In the genomic region with DNA sequence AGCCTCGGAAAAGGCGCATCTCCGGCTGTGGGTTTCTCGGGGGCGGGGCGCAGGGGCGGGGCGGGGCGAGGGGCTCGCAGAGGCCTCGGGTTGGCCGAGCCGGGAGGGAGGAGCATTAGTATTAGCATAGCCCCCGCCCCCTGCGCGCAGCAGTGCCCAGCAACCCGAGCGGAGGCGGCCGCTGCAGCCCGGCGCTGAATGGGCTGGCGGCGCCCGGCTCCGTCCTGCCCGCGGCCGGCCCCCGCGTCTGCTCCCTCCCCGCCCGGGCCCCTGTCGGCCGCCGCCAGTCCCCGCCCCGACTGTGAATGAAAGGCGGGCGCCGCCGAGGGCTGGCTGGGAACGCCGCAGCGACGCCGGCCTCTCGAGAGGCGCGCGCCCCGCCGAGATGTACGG, we compare ENCODE assay signal across 8 cellular contexts. TPM values are rescaled to one million over a fixed set of nuclear protein-coding genes. Genes with fewer than 3 reads are reported as not detected.
DNase-seq lines count a peak whose midpoint lies in the region; ATAC-seq and TF ChIP-seq lines count a peak whose summit lies in the region.

A gene with protein sequence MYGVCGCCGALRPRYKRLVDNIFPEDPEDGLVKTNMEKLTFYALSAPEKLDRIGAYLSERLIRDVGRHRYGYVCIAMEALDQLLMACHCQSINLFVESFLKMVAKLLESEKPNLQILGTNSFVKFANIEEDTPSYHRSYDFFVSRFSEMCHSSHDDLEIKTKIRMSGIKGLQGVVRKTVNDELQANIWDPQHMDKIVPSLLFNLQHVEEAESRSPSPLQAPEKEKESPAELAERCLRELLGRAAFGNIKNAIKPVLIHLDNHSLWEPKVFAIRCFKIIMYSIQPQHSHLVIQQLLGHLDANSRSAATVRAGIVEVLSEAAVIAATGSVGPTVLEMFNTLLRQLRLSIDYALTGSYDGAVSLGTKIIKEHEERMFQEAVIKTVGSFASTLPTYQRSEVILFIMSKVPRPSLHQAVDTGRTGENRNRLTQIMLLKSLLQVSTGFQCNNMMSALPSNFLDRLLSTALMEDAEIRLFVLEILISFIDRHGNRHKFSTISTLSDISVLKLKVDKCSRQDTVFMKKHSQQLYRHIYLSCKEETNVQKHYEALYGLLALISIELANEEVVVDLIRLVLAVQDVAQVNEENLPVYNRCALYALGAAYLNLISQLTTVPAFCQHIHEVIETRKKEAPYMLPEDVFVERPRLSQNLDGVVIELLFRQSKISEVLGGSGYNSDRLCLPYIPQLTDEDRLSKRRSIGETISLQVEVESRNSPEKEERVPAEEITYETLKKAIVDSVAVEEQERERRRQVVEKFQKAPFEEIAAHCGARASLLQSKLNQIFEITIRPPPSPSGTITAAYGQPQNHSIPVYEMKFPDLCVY (plus strand): TSS at position 149 of the 393 bp plus-strand sequence. CDS start 237 bp downstream, at position 386.

- H3K9me3 ChIP-seq in HUES64 (ENCODE audit: insufficient read depth, low read depth, low read length) (no peaks in the 10 kb centered on the region), OCI-LY3 (ENCODE audit: insufficient read depth, low read length) (no peaks in the 10 kb centered on the region)

- no peaks in the 10 kb centered on the region for H3K9me3 Mint-ChIP-seq in Calu3 (ENCODE audit: low read depth, unreplicated experiment)

- peaks cover 18% of the 10 kb centered on the region for H3K36me3 Mint-ChIP-seq in Calu3 (ENCODE audit: insufficient read depth, unreplicated experiment)

- no peak within 1 kb of the TSS for H3K27ac Mint-ChIP-seq in Calu3 (ENCODE audit: unreplicated experiment)

- H2AFZ ChIP-seq in OCI-LY3 (ENCODE audit: low read depth, low read length) = peak within 1 kb of the TSS; percentile 22; the same call in 1 of the 2 replicates

- H3K4me3 ChIP-seq in HUES64 (ENCODE audit: low read length) (peak within 1 kb of the TSS; percentile 64), OCI-LY3 (ENCODE audit: low read length) (peak within 1 kb of the TSS; percentile 83)

- no peak for TF ChIP-seq CTCF in Calu3 (IDR thresholded peaks at IDR 0.05; ENCODE audit: unreplicated experiment)
- no peak for TF ChIP-seq CTCF in OCI-LY3 (IDR thresholded peaks at IDR 0.05; ENCODE audit: low read depth, low read length)

- WGBS in HUES64 = under 1% methylated on average over 54 of the region's 54 CpGs

- H3K4me3 Mint-ChIP-seq in Calu3 (ENCODE audit: low read depth, unreplicated experiment) = peak within 1 kb of the TSS; percentile 90

- no TSS peak for BruUV-seq in Calu3 (replicated peaks; lab: Mats Ljungman, UMichigan)

- H3K4me1 ChIP-seq in HUES64 (ENCODE audit: insufficient read depth, low read length) (peaks cover 8% of the 10 kb centered on the region; the same call in 1 of the 2 replicates), OCI-LY3 (ENCODE audit: low read length) (peaks cover 37% of the 10 kb centered on the region)

- H3K4me1 Mint-ChIP-seq in Calu3 (ENCODE audit: low read depth, unreplicated experiment) = peaks cover 12% of the 10 kb centered on the region

- H3K27me3 ChIP-seq in HUES64 (ENCODE audit: insufficient read depth, low read length) (peaks cover 28% of the 10 kb centered on the region), OCI-LY3 (ENCODE audit: low read depth, low read length) (peaks cover 59% of the 10 kb centered on the region)

- H3K27ac ChIP-seq in HUES64 (ENCODE audit: low read depth, low read length) = no peak within 1 kb of the TSS
- H3K27ac ChIP-seq in OCI-LY3 (ENCODE audit: low read length) = no peak within 1 kb of the TSS

- H4K20me1 ChIP-seq in OCI-LY3 (ENCODE audit: insufficient read depth, low read length) = no peaks in the 10 kb centered on the region

- peak; percentile 80 for ATAC-seq in GM21515 (IDR thresholded peaks at IDR 0.05; ENCODE audit: unreplicated experiment)

- H3K27me3 Mint-ChIP-seq in Calu3 (ENCODE audit: unreplicated experiment) = peaks cover 56% of the 10 kb centered on the region

- CTCF ChIA-PET in Calu3 (lab: Charles Lee) = interaction anchor here (0.6 to 1.3 kb wide), 5 partner anchors 31 to 686 kb away, joined by 3 to 5 read pairs (median 3); no protein-coding TSS in a partner anchor

- intact Hi-C loops in Calu3 (cut with micrococcal nuclease; ENCODE audit: unreplicated experiment) = loop anchor here (1.0 kb wide), 1 partner anchor 67 kb away; no protein-coding TSS in a partner anchor

- peak; percentile 96 for DNase-seq in Calu3
- peak; percentile 81 for DNase-seq in activated T-cell treated with anti-CD3 and anti-CD28 coated beads for 24 hours (ENCODE audit: low read depth)
- peak; percentile 84 for DNase-seq in epidermal melanocyte (ENCODE audit: insufficient read length, low spot score)
- DNase-seq in middle frontal gyrus (ENCODE audit: extremely low spot score, low spot score) = peak; percentile 88
- peak; percentile 80 to 87 for DNase-seq in stimulated activated CD8-positive, alpha-beta memory T cell treated with anti-CD3 and anti-CD28 coated beads, Interleukin-15, amount 100 ng/mL, for 48 hours (ENCODE audit: low read depth in 2 of 2)

- no peaks in the 10 kb centered on the region for H3K36me3 ChIP-seq in HUES64 (ENCODE audit: insufficient read depth, low read length)
- H3K36me3 ChIP-seq in OCI-LY3 (replicated peaks; ENCODE audit: low read depth, low read length) = no peaks in the 10 kb centered on the region

- no peaks in the 10 kb centered on the region for H3K79me2 ChIP-seq in OCI-LY3 (ENCODE audit: low read length)

- H3K4me2 ChIP-seq in OCI-LY3 (ENCODE audit: low read length) = peak within 1 kb of the TSS; percentile 98

- H3K9ac ChIP-seq in HUES64 (ENCODE audit: low read depth, low read length) = peak within 1 kb of the TSS; percentile 73
- peak within 1 kb of the TSS; percentile 30 for H3K9ac ChIP-seq in OCI-LY3 (ENCODE audit: low read length)

RNA-seq across cellular contexts. Expression of the gene that starts here (rescaled TPM):
- total RNA-seq in Calu3 (2022) = 0.10 and 0.17 TPM in 2 replicates
- polyA plus RNA-seq in HUES64 (2013, experiment 1 of 2) = 5.9 TPM
- polyA plus RNA-seq in HUES64 (2013, experiment 2 of 2) = 7.7 TPM

Comparison
In these comparisons a context has a peak if more than half of its experiments do, and no peak if none do; other contexts are left out.
1. Peak in DNase-seq in Calu3; RNA of the gene not detected or under 1 TPM.